ENCODE assay signal across 1 cellular context in the genomic region with DNA sequence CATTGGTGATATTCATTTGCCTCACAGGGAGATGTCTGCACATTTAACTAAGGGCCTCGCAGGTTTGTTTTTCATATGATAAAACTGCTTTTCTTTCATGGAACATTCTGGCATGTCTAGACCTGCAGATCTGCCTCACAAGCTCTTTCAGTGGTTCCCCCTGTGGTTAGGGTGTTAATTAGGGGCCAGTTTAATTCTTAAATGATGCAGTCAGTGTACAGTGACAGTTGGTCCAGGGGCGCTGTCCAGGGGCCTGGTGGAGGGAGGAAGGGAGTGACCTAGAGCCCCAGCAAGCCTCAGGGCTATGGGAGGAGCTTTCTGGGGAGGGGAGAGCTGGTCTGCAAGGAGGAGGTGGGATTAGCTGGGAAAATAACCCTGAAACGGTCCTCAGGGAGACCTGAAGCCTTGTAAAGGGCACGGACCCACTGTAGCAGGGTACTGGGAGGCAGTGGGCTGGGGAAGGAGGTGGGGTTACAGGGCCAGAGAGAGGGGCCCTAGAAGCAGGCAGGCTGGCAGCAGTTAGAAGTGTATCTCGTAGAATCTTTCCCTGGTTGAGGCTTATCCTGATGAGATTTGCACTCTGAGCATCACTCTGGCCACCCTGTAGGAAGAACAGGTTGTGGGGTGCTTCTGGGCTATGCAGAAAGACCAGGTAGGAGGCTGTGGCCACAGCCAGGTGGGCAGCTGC.
TF ChIP-seq lines count a peak whose summit lies in the region.

No MANE protein-coding gene starts in this region.

TF ChIP-seq in HEK293, 187 proteins besides CTCF, POLR2A, EP300 and RAD21 (continued from another document and continues in another):
- TF ChIP-seq, protein P1, sequence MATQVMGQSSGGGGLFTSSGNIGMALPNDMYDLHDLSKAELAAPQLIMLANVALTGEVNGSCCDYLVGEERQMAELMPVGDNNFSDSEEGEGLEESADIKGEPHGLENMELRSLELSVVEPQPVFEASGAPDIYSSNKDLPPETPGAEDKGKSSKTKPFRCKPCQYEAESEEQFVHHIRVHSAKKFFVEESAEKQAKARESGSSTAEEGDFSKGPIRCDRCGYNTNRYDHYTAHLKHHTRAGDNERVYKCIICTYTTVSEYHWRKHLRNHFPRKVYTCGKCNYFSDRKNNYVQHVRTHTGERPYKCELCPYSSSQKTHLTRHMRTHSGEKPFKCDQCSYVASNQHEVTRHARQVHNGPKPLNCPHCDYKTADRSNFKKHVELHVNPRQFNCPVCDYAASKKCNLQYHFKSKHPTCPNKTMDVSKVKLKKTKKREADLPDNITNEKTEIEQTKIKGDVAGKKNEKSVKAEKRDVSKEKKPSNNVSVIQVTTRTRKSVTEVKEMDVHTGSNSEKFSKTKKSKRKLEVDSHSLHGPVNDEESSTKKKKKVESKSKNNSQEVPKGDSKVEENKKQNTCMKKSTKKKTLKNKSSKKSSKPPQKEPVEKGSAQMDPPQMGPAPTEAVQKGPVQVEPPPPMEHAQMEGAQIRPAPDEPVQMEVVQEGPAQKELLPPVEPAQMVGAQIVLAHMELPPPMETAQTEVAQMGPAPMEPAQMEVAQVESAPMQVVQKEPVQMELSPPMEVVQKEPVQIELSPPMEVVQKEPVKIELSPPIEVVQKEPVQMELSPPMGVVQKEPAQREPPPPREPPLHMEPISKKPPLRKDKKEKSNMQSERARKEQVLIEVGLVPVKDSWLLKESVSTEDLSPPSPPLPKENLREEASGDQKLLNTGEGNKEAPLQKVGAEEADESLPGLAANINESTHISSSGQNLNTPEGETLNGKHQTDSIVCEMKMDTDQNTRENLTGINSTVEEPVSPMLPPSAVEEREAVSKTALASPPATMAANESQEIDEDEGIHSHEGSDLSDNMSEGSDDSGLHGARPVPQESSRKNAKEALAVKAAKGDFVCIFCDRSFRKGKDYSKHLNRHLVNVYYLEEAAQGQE (tag by site-specific recombination; IDR thresholded peaks at IDR 0.05) = peak; percentile 71
- TF ChIP-seq ZNF707 (tag by site-specific recombination; IDR thresholded peaks at IDR 0.05) (no peak), ZNF37A (tag by site-specific recombination; IDR thresholded peaks at IDR 0.05) (no peak), ZFHX2 (tag by site-specific recombination; conservative IDR thresholded peaks at IDR 0.05) (no peak), ZBTB8A (tag by site-specific recombination; IDR thresholded peaks at IDR 0.05) (peak; percentile 94), ZEB2 (tag by site-specific recombination; IDR thresholded peaks at IDR 0.05) (0 out of 2 replicates have a peak, but pooled peaks have one; percentile 16), ZSCAN23 (tag by site-specific recombination; IDR thresholded peaks at IDR 0.05) (no peak), ZNF146 (tag by site-specific recombination; IDR thresholded peaks at IDR 0.05) (no peak), ZNF266 (tag by site-specific recombination; IDR thresholded peaks at IDR 0.05; ENCODE audit: low read depth) (no peak), KLF8 (tag by site-specific recombination; IDR thresholded peaks at IDR 0.05) (no peak), ZNF558 (tag by site-specific recombination; IDR thresholded peaks at IDR 0.05) (no peak), ZNF654 (tag by site-specific recombination; IDR thresholded peaks at IDR 0.05; ENCODE audit: low read depth) (no peak), ZNF830 (tag by site-specific recombination; IDR thresholded peaks at IDR 0.05; ENCODE audit: low read depth) (no peak), ZNF624 (tag by site-specific recombination; IDR thresholded peaks at IDR 0.05) (no peak), ZNF2 (tag by site-specific recombination; IDR thresholded peaks at IDR 0.05) (no peak), ZNF211 (tag by site-specific recombination; IDR thresholded peaks at IDR 0.05; ENCODE audit: low read depth) (no peak), ZNF114 (tag by site-specific recombination; IDR thresholded peaks at IDR 0.05) (no peak), OSR2 (tag by site-specific recombination; IDR thresholded peaks at IDR 0.05) (peak; percentile 46; the same call in 1 of the 2 replicates)
- TF ChIP-seq, protein P2, sequence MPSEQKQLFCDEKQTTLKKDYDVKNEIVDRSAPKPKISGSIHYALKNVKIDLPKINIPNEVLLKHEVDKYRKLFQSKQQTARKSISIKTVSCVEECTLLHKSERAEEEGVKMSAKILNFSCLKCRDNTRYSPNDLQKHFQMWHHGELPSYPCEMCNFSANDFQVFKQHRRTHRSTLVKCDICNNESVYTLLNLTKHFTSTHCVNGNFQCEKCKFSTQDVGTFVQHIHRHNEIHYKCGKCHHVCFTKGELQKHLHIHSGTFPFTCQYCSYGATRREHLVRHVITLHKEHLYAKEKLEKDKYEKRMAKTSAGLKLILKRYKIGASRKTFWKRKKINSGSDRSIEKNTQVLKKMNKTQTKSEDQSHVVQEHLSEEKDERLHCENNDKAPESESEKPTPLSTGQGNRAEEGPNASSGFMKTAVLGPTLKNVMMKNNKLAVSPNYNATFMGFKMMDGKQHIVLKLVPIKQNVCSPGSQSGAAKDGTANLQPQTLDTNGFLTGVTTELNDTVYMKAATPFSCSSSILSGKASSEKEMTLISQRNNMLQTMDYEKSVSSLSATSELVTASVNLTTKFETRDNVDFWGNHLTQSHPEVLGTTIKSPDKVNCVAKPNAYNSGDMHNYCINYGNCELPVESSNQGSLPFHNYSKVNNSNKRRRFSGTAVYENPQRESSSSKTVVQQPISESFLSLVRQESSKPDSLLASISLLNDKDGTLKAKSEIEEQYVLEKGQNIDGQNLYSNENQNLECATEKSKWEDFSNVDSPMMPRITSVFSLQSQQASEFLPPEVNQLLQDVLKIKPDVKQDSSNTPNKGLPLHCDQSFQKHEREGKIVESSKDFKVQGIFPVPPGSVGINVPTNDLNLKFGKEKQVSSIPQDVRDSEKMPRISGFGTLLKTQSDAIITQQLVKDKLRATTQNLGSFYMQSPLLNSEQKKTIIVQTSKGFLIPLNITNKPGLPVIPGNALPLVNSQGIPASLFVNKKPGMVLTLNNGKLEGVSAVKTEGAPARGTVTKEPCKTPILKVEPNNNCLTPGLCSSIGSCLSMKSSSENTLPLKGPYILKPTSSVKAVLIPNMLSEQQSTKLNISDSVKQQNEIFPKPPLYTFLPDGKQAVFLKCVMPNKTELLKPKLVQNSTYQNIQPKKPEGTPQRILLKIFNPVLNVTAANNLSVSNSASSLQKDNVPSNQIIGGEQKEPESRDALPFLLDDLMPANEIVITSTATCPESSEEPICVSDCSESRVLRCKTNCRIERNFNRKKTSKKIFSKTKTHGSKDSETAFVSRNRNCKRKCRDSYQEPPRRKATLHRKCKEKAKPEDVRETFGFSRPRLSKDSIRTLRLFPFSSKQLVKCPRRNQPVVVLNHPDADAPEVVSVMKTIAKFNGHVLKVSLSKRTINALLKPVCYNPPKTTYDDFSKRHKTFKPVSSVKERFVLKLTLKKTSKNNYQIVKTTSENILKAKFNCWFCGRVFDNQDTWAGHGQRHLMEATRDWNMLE (tag by site-specific recombination; conservative IDR thresholded peaks at IDR 0.05; ENCODE audit: low read depth) = no peak
- TF ChIP-seq, protein P3, sequence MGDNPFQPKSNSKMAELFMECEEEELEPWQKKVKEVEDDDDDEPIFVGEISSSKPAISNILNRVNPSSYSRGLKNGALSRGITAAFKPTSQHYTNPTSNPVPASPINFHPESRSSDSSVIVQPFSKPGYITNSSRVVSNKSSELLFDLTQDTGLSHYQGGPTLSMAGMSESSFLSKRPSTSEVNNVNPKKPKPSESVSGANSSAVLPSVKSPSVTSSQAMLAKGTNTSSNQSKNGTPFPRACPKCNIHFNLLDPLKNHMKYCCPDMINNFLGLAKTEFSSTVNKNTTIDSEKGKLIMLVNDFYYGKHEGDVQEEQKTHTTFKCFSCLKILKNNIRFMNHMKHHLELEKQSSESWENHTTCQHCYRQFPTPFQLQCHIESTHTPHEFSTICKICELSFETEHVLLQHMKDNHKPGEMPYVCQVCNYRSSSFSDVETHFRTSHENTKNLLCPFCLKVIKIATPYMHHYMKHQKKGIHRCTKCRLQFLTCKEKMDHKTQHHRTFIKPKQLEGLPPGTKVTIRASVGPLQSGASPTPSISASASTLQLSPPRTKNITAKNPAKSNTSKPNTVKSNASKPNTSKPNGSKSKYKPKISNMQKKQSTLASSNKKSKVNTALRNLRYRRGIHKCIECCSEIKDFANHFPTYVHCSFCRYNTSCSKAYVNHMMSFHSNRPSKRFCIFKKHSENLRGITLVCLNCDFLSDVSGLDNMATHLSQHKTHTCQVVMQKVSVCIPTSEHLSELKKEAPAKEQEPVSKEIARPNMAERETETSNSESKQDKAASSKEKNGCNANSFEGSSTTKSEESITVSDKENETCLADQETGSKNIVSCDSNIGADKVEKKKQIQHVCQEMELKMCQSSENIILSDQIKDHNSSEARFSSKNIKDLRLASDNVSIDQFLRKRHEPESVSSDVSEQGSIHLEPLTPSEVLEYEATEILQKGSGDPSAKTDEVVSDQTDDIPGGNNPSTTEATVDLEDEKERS (tag by site-specific recombination; IDR thresholded peaks at IDR 0.05) = no peak
- TF ChIP-seq, protein P4, sequence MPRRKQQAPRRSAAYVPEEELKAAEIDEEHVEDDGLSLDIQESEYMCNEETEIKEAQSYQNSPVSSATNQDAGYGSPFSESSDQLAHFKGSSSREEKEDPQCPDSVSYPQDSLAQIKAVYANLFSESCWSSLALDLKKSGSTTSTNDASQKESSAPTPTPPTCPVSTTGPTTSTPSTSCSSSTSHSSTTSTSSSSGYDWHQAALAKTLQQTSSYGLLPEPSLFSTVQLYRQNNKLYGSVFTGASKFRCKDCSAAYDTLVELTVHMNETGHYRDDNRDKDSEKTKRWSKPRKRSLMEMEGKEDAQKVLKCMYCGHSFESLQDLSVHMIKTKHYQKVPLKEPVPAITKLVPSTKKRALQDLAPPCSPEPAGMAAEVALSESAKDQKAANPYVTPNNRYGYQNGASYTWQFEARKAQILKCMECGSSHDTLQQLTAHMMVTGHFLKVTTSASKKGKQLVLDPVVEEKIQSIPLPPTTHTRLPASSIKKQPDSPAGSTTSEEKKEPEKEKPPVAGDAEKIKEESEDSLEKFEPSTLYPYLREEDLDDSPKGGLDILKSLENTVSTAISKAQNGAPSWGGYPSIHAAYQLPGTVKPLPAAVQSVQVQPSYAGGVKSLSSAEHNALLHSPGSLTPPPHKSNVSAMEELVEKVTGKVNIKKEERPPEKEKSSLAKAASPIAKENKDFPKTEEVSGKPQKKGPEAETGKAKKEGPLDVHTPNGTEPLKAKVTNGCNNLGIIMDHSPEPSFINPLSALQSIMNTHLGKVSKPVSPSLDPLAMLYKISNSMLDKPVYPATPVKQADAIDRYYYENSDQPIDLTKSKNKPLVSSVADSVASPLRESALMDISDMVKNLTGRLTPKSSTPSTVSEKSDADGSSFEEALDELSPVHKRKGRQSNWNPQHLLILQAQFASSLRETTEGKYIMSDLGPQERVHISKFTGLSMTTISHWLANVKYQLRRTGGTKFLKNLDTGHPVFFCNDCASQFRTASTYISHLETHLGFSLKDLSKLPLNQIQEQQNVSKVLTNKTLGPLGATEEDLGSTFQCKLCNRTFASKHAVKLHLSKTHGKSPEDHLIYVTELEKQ (tag by site-specific recombination; IDR thresholded peaks at IDR 0.05; ENCODE audit: borderline replicate concordance) = no peak
- TF ChIP-seq, protein P5, sequence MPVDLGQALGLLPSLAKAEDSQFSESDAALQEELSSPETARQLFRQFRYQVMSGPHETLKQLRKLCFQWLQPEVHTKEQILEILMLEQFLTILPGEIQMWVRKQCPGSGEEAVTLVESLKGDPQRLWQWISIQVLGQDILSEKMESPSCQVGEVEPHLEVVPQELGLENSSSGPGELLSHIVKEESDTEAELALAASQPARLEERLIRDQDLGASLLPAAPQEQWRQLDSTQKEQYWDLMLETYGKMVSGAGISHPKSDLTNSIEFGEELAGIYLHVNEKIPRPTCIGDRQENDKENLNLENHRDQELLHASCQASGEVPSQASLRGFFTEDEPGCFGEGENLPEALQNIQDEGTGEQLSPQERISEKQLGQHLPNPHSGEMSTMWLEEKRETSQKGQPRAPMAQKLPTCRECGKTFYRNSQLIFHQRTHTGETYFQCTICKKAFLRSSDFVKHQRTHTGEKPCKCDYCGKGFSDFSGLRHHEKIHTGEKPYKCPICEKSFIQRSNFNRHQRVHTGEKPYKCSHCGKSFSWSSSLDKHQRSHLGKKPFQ (tag by site-specific recombination; IDR thresholded peaks at IDR 0.05) = no peak
- TF ChIP-seq, protein P6, sequence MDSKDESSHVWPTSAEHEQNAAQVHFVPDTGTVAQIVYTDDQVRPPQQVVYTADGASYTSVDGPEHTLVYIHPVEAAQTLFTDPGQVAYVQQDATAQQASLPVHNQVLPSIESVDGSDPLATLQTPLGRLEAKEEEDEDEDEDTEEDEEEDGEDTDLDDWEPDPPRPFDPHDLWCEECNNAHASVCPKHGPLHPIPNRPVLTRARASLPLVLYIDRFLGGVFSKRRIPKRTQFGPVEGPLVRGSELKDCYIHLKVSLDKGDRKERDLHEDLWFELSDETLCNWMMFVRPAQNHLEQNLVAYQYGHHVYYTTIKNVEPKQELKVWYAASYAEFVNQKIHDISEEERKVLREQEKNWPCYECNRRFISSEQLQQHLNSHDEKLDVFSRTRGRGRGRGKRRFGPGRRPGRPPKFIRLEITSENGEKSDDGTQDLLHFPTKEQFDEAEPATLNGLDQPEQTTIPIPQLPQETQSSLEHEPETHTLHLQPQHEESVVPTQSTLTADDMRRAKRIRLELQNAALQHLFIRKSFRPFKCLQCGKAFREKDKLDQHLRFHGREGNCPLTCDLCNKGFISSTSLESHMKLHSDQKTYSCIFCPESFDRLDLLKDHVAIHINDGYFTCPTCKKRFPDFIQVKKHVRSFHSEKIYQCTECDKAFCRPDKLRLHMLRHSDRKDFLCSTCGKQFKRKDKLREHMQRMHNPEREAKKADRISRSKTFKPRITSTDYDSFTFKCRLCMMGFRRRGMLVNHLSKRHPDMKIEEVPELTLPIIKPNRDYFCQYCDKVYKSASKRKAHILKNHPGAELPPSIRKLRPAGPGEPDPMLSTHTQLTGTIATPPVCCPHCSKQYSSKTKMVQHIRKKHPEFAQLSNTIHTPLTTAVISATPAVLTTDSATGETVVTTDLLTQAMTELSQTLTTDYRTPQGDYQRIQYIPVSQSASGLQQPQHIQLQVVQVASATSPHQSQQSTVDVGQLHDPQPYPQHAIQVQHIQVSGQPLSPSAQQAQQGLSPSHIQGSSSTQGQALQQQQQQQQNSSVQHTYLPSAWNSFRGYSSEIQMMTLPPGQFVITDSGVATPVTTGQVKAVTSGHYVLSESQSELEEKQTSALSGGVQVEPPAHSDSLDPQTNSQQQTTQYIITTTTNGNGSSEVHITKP (tag by site-specific recombination; IDR thresholded peaks at IDR 0.05) = peak; percentile 64
- TF ChIP-seq, protein P7, sequence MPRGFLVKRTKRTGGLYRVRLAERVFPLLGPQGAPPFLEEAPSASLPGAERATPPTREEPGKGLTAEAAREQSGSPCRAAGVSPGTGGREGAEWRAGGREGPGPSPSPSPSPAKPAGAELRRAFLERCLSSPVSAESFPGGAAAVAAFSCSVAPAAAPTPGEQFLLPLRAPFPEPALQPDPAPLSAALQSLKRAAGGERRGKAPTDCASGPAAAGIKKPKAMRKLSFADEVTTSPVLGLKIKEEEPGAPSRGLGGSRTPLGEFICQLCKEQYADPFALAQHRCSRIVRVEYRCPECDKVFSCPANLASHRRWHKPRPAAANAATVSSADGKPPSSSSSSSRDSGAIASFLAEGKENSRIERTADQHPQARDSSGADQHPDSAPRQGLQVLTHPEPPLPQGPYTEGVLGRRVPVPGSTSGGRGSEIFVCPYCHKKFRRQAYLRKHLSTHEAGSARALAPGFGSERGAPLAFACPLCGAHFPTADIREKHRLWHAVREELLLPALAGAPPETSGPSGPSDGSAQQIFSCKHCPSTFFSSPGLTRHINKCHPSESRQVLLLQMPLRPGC (tag by site-specific recombination; IDR thresholded peaks at IDR 0.05) = 0 out of 2 replicates have a peak, but pooled peaks have one; percentile 25
- TF ChIP-seq, protein P8, sequence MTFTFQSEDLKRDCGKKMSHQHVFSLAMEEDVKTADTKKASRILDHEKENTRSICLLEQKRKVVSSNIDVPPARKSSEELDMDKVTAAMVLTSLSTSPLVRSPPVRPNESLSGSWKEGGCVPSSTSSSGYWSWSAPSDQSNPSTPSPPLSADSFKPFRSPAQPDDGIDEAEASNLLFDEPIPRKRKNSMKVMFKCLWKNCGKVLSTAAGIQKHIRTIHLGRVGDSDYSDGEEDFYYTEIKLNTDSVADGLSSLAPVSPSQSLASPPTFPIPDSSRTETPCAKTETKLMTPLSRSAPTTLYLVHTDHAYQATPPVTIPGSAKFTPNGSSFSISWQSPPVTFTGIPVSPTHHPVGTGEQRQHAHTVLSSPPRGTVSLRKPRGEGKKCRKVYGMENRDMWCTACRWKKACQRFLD (tag by site-specific recombination; IDR thresholded peaks at IDR 0.05) = no peak
